Comparison of ENCODE assay signal across 33 cellular contexts in genomic region chr16:30002614-30003346, GRCh38. TPM values are rescaled to one million over a fixed set of nuclear protein-coding genes. Genes with fewer than 3 reads are reported as not detected.
DNase-seq lines count a peak whose midpoint lies in the region; ATAC-seq and TF ChIP-seq lines count a peak whose summit lies in the region.
"Had no signal": no experiment of that assay in that cellular context is flagged by ENCODE, and none has a peak within 500 bp of the region (broad histone marks: within the 10 kb centered on the region; RNA-seq: fewer than 3 reads in every experiment).

No MANE protein-coding gene starts in this region.

- no peaks in the 10 kb centered on the region for H3K9me3 ChIP-seq in H9 (ENCODE audit: control insufficient read depth, low read depth, low read length)
- H3K9me3 ChIP-seq: esophagus squamous epithelium, heart right ventricle had no signal

- H3K27me3 Mint-ChIP-seq in activated naive CD4-positive, alpha-beta T cell treated with anti-CD3 and anti-CD28 coated beads, Interleukin-2, amount 10 ng/mL, durations not matched to agents 7 days and 5 days = peaks cover 3% of the 10 kb centered on the region
- H3K27me3 Mint-ChIP-seq in H9 (ENCODE audit: low read depth) = no peaks in the 10 kb centered on the region
- H3K27me3 Mint-ChIP-seq in brain = no peaks in the 10 kb centered on the region
- H3K27me3 Mint-ChIP-seq in osteocyte (ENCODE audit: unreplicated experiment) = no peaks in the 10 kb centered on the region
- H3K27me3 Mint-ChIP-seq: CD8-positive, alpha-beta memory T cell; stimulated activated naive B cell treated with anti-CD40 and anti-IgM and Interleukin-4, amounts not matched to agents 10 μg/mL and 1 μg/mL and 100 μg/mL, for 72 hours had no signal

- peaks cover 8% of the 10 kb centered on the region for H3K4me1 Mint-ChIP-seq in activated naive CD4-positive, alpha-beta T cell treated with anti-CD3 and anti-CD28 coated beads, Interleukin-2, amount 10 ng/mL, durations not matched to agents 7 days and 5 days
- H3K4me1 Mint-ChIP-seq in H9 (peaks cover 0 to 19% of the 10 kb centered on the region in 2 experiments; a peak in 2 of 4 replicates), brain (no peaks in the 10 kb centered on the region), osteocyte (ENCODE audit: unreplicated experiment) (peaks cover under 1% of the 10 kb centered on the region)

- no peak overlapping the region for H2AFZ ChIP-seq in H9 (ENCODE audit: low read length)

- no peaks in the 10 kb centered on the region for H3K27me3 ChIP-seq in H9 (ENCODE audit: insufficient read depth, low read length)
- H3K27me3 ChIP-seq: foreskin keratinocyte had no signal

- 0 out of 2 replicates have a peak, but pooled peaks cover 2% of the 10 kb centered on the region for H3K4me1 ChIP-seq in H9 (ENCODE audit: insufficient read depth, low read length)
- H3K4me1 ChIP-seq: foreskin keratinocyte had no signal

- no peaks in the 10 kb centered on the region for H3K79me2 ChIP-seq in H9 (ENCODE audit: insufficient read depth, low read length)

- no peak overlapping the region for H3T11ph ChIP-seq in H9 (ENCODE audit: low read length)

- no peak overlapping the region for H3K23ac ChIP-seq in H9 (ENCODE audit: insufficient read length, low read depth, low read length)

- H3K18ac ChIP-seq in H9 (ENCODE audit: insufficient read length, low read depth, low read length) = no peak overlapping the region

- H3K4me2 ChIP-seq in H9 (ENCODE audit: insufficient read depth, insufficient read length, low read length) = no peak overlapping the region

- H3K56ac ChIP-seq in H9 (ENCODE audit: insufficient read length, low read depth, low read length) = no peak overlapping the region

- H3K4me3 Mint-ChIP-seq in activated naive CD4-positive, alpha-beta T cell treated with anti-CD3 and anti-CD28 coated beads, Interleukin-2, amount 10 ng/mL, durations not matched to agents 7 days and 5 days = no peak overlapping the region
- no peak overlapping the region for H3K4me3 Mint-ChIP-seq in H9
- H3K4me3 Mint-ChIP-seq in brain = no peak overlapping the region
- H3K4me3 Mint-ChIP-seq in osteocyte (ENCODE audit: unreplicated experiment) = no peak overlapping the region
- H3K4me3 Mint-ChIP-seq: stimulated activated naive B cell treated with anti-CD40 and anti-IgM and Interleukin-4, amounts not matched to agents 10 μg/mL and 1 μg/mL and 100 μg/mL, for 72 hours had no signal

- no peak overlapping the region for H4K5ac ChIP-seq in H9 (ENCODE audit: insufficient read length, low read depth, low read length)

- no peak overlapping the region for H2AK5ac ChIP-seq in H9 (ENCODE audit: insufficient read length, low read length)

- no peak overlapping the region for H2BK12ac ChIP-seq in H9 (ENCODE audit: insufficient read length, low read depth, low read length)

- no peak overlapping the region for H3K9ac ChIP-seq in H9 (ENCODE audit: extremely low read depth, insufficient read length, low read length)

- H3K27ac ChIP-seq in H9 (ENCODE audit: insufficient read length, low read depth, low read length) = no peak overlapping the region
- H3K27ac ChIP-seq: esophagus squamous epithelium, foreskin keratinocyte, heart right ventricle, SK-N-MC had no signal

- no peaks in the 10 kb centered on the region for H3K9me3 Mint-ChIP-seq in activated naive CD4-positive, alpha-beta T cell treated with anti-CD3 and anti-CD28 coated beads, Interleukin-2, amount 50 U/mL, for 72 hours
- H3K9me3 Mint-ChIP-seq in activated naive CD4-positive, alpha-beta T cell treated with anti-CD3 and anti-CD28 coated beads, Interleukin-2, amount 10 ng/mL, durations not matched to agents 7 days and 5 days = no peaks in the 10 kb centered on the region
- H3K9me3 Mint-ChIP-seq in H9 = no peaks in the 10 kb centered on the region; a peak in 1 of 5 replicates
- H3K9me3 Mint-ChIP-seq in brain = peaks cover 0 to 2% (median 0%) of the 10 kb centered on the region in 5 experiments
- H3K9me3 Mint-ChIP-seq in osteocyte (ENCODE audit: unreplicated experiment) = no peaks in the 10 kb centered on the region
- H3K9me3 Mint-ChIP-seq: CD8-positive, alpha-beta memory T cell; stimulated activated naive B cell treated with anti-CD40 and anti-IgM and Interleukin-4, amounts not matched to agents 10 μg/mL and 1 μg/mL and 100 μg/mL, for 72 hours had no signal

- H4K20me1 ChIP-seq in H9 (ENCODE audit: control insufficient read depth, insufficient read depth, insufficient read length) = no peaks in the 10 kb centered on the region

- no peak overlapping the region for H2BK20ac ChIP-seq in H9 (ENCODE audit: low read depth, low read length, poor library complexity, severe bottlenecking)

- no peak for DNase-seq in activated naive CD4-positive, alpha-beta T cell treated with anti-CD3 and anti-CD28 coated beads, Interleukin-2, amount 50 U/mL, for 72 hours (ENCODE audit: low spot score in 2 of 2)
- DNase-seq in activated naive CD4-positive, alpha-beta T cell treated with anti-CD3 and anti-CD28 coated beads, Interleukin-2, amount 10 ng/mL, durations not matched to agents 7 days and 5 days = no peak
- DNase-seq in H9 (no peak), osteocyte (ENCODE audit: extremely low spot score, unreplicated experiment) (peak; percentile 83), DMS153 (lab: John Stamatoyannopoulos, UW) (no peak), Ammon's horn (ENCODE audit: low spot score) (no peak), NCI-H69 (lab: John Stamatoyannopoulos, UW) (no peak)
- DNase-seq: activated CD4-positive, alpha-beta T cell treated with anti-CD3 and anti-CD28 coated beads, Interleukin-2, amount 50 U/mL, for 4 hours; activated effector memory CD4-positive, alpha-beta T cell treated with Interleukin-2 at 50 U/mL for 16 hours; AML-193; CD8-positive, alpha-beta memory T cell; dermis blood vessel endothelial cell; DMS 273 treated with DMSO at 0.1 percent for 48 hours; esophagus squamous epithelium; foreskin keratinocyte; heart right ventricle; kidney; NCI-H1048; NCI-H1694; NCI-H446; stimulated activated naive B cell treated with anti-CD40 and anti-IgM and Interleukin-4, amounts not matched to agents 10 μg/mL and 1 μg/mL and 100 μg/mL, for 72 hours had no signal

- no CpG with 5 or more reads among the region's 19 CpGs for WGBS in H9 (ENCODE audit: extremely low coverage, insufficient read length, low lambda C conversion rate)

- H4K8ac ChIP-seq in H9 (replicated peaks; ENCODE audit: insufficient read length, low read depth, low read length) = no peak overlapping the region

- CTCF ChIA-PET in activated naive CD4-positive, alpha-beta T cell treated with anti-CD3 and anti-CD28 coated beads, Interleukin-2, amount 10 ng/mL, durations not matched to agents 7 days and 5 days (lab: Charles Lee) = no interaction called here

- no peak overlapping the region for H2BK120ac ChIP-seq in H9 (ENCODE audit: low read depth, low read length, poor library complexity, severe bottlenecking)

- no peak for ATAC-seq in activated naive CD4-positive, alpha-beta T cell treated with anti-CD3 and anti-CD28 coated beads, Interleukin-2, amount 50 U/mL, for 72 hours
- ATAC-seq: activated CD4-positive, CD25-positive, alpha-beta regulatory T cell treated with anti-CD3 and anti-CD28 coated beads, Interleukin-2, amount 50 U/mL, for 24 hours; foreskin keratinocyte; stimulated activated naive B cell treated with anti-CD40 and anti-IgM and Interleukin-4, amounts not matched to agents 10 μg/mL and 1 μg/mL and 100 μg/mL, for 72 hours had no signal

- H3K27ac Mint-ChIP-seq in activated naive CD4-positive, alpha-beta T cell treated with anti-CD3 and anti-CD28 coated beads, Interleukin-2, amount 50 U/mL, for 72 hours = peak overlapping the region; percentile 67 to 69
- H3K27ac Mint-ChIP-seq in activated naive CD4-positive, alpha-beta T cell treated with anti-CD3 and anti-CD28 coated beads, Interleukin-2, amount 10 ng/mL, durations not matched to agents 7 days and 5 days = no peak overlapping the region
- H3K27ac Mint-ChIP-seq in H9 (peak overlapping the region in 2 of 3 experiments; percentile 46 to 67; a peak in 3 of 7 replicates), brain (peak overlapping the region in 4 of 5 experiments; percentile 19 to 64 (median 52)), osteocyte (ENCODE audit: unreplicated experiment) (no peak overlapping the region)
- H3K27ac Mint-ChIP-seq: stimulated activated naive B cell treated with anti-CD40 and anti-IgM and Interleukin-4, amounts not matched to agents 10 μg/mL and 1 μg/mL and 100 μg/mL, for 72 hours had no signal

- no peak overlapping the region for H2BK15ac ChIP-seq in H9 (ENCODE audit: low read depth, low read length)

- no peak for TF ChIP-seq CTCF in H9 (conservative IDR thresholded peaks at IDR 0.05)
- no peak for TF ChIP-seq CTCF in brain (conservative IDR thresholded peaks at IDR 0.05)
- TF ChIP-seq CTCF in osteocyte (IDR thresholded peaks at IDR 0.05) = no peak

- H2BK5ac ChIP-seq in H9 (ENCODE audit: insufficient read length, low read length) = no peak overlapping the region

- peaks cover 0 to 4% of the 10 kb centered on the region in 2 donors for H3K36me3 Mint-ChIP-seq in activated naive CD4-positive, alpha-beta T cell treated with anti-CD3 and anti-CD28 coated beads, Interleukin-2, amount 50 U/mL, for 72 hours
- H3K36me3 Mint-ChIP-seq in activated naive CD4-positive, alpha-beta T cell treated with anti-CD3 and anti-CD28 coated beads, Interleukin-2, amount 10 ng/mL, durations not matched to agents 7 days and 5 days = peaks cover 23% of the 10 kb centered on the region
- peaks cover 26 to 48% (median 32%) of the 10 kb centered on the region in 3 experiments for H3K36me3 Mint-ChIP-seq in H9 (ENCODE audit: insufficient read depth in 1 of 3, low read depth in 3 of 3)
- H3K36me3 Mint-ChIP-seq in brain = peaks cover 9% of the 10 kb centered on the region
- H3K36me3 Mint-ChIP-seq in osteocyte (ENCODE audit: unreplicated experiment) = peaks cover 3% of the 10 kb centered on the region

- H3K4ac ChIP-seq in H9 (ENCODE audit: low read depth, low read length) = no peak overlapping the region

- H3K79me1 ChIP-seq in H9 (ENCODE audit: insufficient read depth, low read depth, low read length, poor library complexity, severe bottlenecking) = no peaks in the 10 kb centered on the region

- peaks cover 5% of the 10 kb centered on the region for H3K23me2 ChIP-seq in H9 (ENCODE audit: insufficient read length, low read depth, low read length, poor library complexity, severe bottlenecking)

- H3K14ac ChIP-seq in H9 (ENCODE audit: insufficient read depth, low read length) = no peak overlapping the region; the same call in 1 of the 2 replicates

- no peak overlapping the region for H4K91ac ChIP-seq in H9 (ENCODE audit: insufficient read length, low read depth, low read length)

RNA-seq across cellular contexts. Expression of gene INO80E, which starts 6.7 kb away (rescaled TPM):
- 10 to 100 TPM; 85.3 to 90.7 TPM for total RNA-seq in activated naive CD4-positive, alpha-beta T cell treated with anti-CD3 and anti-CD28 coated beads, Interleukin-2, amount 50 U/mL, for 72 hours
- total RNA-seq in H9 (2021) (94.1 and 101 TPM in 2 replicates), osteocyte (72.4 and 77.0 TPM in 2 replicates)
- polyA plus RNA-seq in brain (ENCODE audit: insufficient read depth, low read depth, low replicate concordance) = 147 TPM

RNA-seq across cellular contexts. Expression of gene HIRIP3, which starts 7.4 kb away (rescaled TPM):
- total RNA-seq in activated naive CD4-positive, alpha-beta T cell treated with anti-CD3 and anti-CD28 coated beads, Interleukin-2, amount 50 U/mL, for 72 hours = 10 to 100 TPM; 30.1 to 38.7 TPM
- total RNA-seq in H9 (2021) (18.5 and 21.6 TPM in 2 replicates), osteocyte (11.5 and 12.5 TPM in 2 replicates)
- polyA plus RNA-seq in brain (ENCODE audit: insufficient read depth, low read depth, low replicate concordance) = 85.9 TPM

RNA-seq across cellular contexts. Expression of gene DOC2A, which starts 8.0 kb away (rescaled TPM):
- total RNA-seq in activated naive CD4-positive, alpha-beta T cell treated with anti-CD3 and anti-CD28 coated beads, Interleukin-2, amount 50 U/mL, for 72 hours = 1 to 10 TPM in 1 of 2 donors, under 1 TPM in 1; 0.80 to 2.0 TPM
- total RNA-seq in H9 (2021) = 10.2 and 12.2 TPM in 2 replicates
- 23.1 TPM for polyA plus RNA-seq in brain (ENCODE audit: insufficient read depth, low read depth, low replicate concordance)
- total RNA-seq in osteocyte = 1.3 TPM in 2 replicates
- total RNA-seq: myocyte; T-helper 1 cell treated with Interleukin-12 subunit alpha and Interleukin-12 subunit beta and Interleukin-4 antibody, amounts not matched to agents 30 ng/mL and 1 ng/mL, for 36 hours had no signal
- polyA plus RNA-seq: CD8-positive, alpha-beta memory T cell had no signal

RNA-seq across cellular contexts. Expression of gene C16orf92, which starts 20.2 kb away (rescaled TPM):
- not detected for total RNA-seq in activated naive CD4-positive, alpha-beta T cell treated with anti-CD3 and anti-CD28 coated beads, Interleukin-2, amount 50 U/mL, for 72 hours
- total RNA-seq in H9 (2021) (not detected in 2 replicates), osteocyte (not detected in 2 replicates)
- not detected for polyA plus RNA-seq in brain (ENCODE audit: insufficient read depth, low read depth, low replicate concordance)
- total RNA-seq: A673; CD8-positive, alpha-beta memory T cell; dermis blood vessel endothelial cell; esophagus squamous epithelium; foreskin keratinocyte; H1; heart right ventricle; HT1080; kidney; liver; myocyte; omental fat pad; skeletal muscle tissue; T-helper 1 cell treated with Interleukin-12 subunit alpha and Interleukin-12 subunit beta and Interleukin-4 antibody, amounts not matched to agents 30 ng/mL and 1 ng/mL, for 36 hours; temporal lobe had no signal
- polyA plus RNA-seq: CD8-positive, alpha-beta memory T cell; foreskin keratinocyte; H1; heart right ventricle; liver had no signal

RNA-seq across cellular contexts. Expression of gene TLCD3B, which starts 28.3 kb away (rescaled TPM):
- 10 to 100 TPM in 1 of 2 donors, 1 to 10 TPM in 1; 3.4 to 14.1 TPM for total RNA-seq in activated naive CD4-positive, alpha-beta T cell treated with anti-CD3 and anti-CD28 coated beads, Interleukin-2, amount 50 U/mL, for 72 hours
- 20.9 and 22.3 TPM in 2 replicates for total RNA-seq in H9 (2021)
- 186 TPM for polyA plus RNA-seq in brain (ENCODE audit: insufficient read depth, low read depth, low replicate concordance)
- 0.32 and 0.52 TPM in 2 replicates for total RNA-seq in osteocyte
- total RNA-seq: dermis blood vessel endothelial cell, esophagus squamous epithelium, heart right ventricle, kidney, omental fat pad had no signal
- polyA plus RNA-seq: CD8-positive, alpha-beta memory T cell; foreskin keratinocyte had no signal

Comparison
In these comparisons a context has a peak if more than half of its experiments do, and no peak if none do; other contexts are left out.
1. H3K27ac Mint-ChIP-seq: peak in activated naive CD4-positive, alpha-beta T cell treated with anti-CD3 and anti-CD28 coated beads, Interleukin-2, amount 50 U/mL, for 72 hours (2 of 2), H9 (2 of 3) and brain (4 of 5); none in activated naive CD4-positive, alpha-beta T cell treated with anti-CD3 and anti-CD28 coated beads, Interleukin-2, amount 10 ng/mL, durations not matched to agents 7 days and 5 days (single experiment) and osteocyte (single experiment).